ENCODE assay signal across 8 cellular contexts in genomic region chr1:53681647-53682368, GRCh38. TPM values are rescaled to one million over a fixed set of nuclear protein-coding genes. Genes with fewer than 3 reads are reported as not detected.
DNase-seq lines count a peak whose midpoint lies in the region; ATAC-seq and TF ChIP-seq lines count a peak whose summit lies in the region.

No MANE protein-coding gene starts in this region.

- H3K9me2 ChIP-seq in SK-N-SH: no peaks in the 10 kb centered on the region

- TF ChIP-seq CTCF in IMR-90 (conservative IDR thresholded peaks at IDR 0.05; ENCODE audit: low read depth, low read length) (peak; percentile 27; the same call in 1 of the 2 replicates), SK-N-SH (IDR thresholded peaks at IDR 0.05) (peak; percentile 56), body of pancreas (IDR thresholded peaks at IDR 0.05) (peak; percentile 17 to 56 (median 43))

- TF ChIP-seq RAD21 in IMR-90 (IDR thresholded peaks at IDR 0.05; ENCODE audit: low read length): peak; percentile 51
- peak; percentile 81 for TF ChIP-seq RAD21 in SK-N-SH (IDR thresholded peaks at IDR 0.05; ENCODE audit: low read length)

- BruUV-seq in IMR-90 (replicated peaks; lab: Mats Ljungman, UMichigan): no TSS peak

- H3K14ac ChIP-seq in IMR-90 (replicated peaks; ENCODE audit: low read depth, low read length): no peak overlapping the region

- H3K27me3 ChIP-seq in IMR-90 (ENCODE audit: control insufficient read depth, insufficient read depth, low read length): no peaks in the 10 kb centered on the region
- H3K27me3 ChIP-seq in SK-N-SH (ENCODE audit: insufficient read depth): no peaks in the 10 kb centered on the region
- H3K27me3 ChIP-seq in body of pancreas: peaks cover 0 to 9% of the 10 kb centered on the region in 2 donors

- no peak overlapping the region for H2AK5ac ChIP-seq in IMR-90 (ENCODE audit: low read depth, low read length)

- H3K4me3 ChIP-seq in IMR-90 (ENCODE audit: insufficient read depth, low read depth, low read length): no peak overlapping the region
- H3K4me3 ChIP-seq in SK-N-SH (ENCODE audit: low read depth in 2 of 2, low read length in 1 of 2): no peak overlapping the region
- no peak overlapping the region for H3K4me3 ChIP-seq in body of pancreas

- H3K9me3 ChIP-seq in IMR-90 (ENCODE audit: control insufficient read depth, insufficient read depth, low read length) (no peaks in the 10 kb centered on the region), SK-N-SH (no peaks in the 10 kb centered on the region), body of pancreas (no peaks in the 10 kb centered on the region)

- peaks cover 0 to 29% of the 10 kb centered on the region in 2 experiments; a peak in 3 of 4 replicates for H3K79me1 ChIP-seq in IMR-90 (ENCODE audit: low read depth in 1 of 2, low read length in 2 of 2)

- no peak overlapping the region for H3K23ac ChIP-seq in IMR-90 (ENCODE audit: low read depth, low read length)

- H2AK9ac ChIP-seq in IMR-90 (replicated peaks; ENCODE audit: low read depth, low read length, poor library complexity): no peak overlapping the region

- H2BK120ac ChIP-seq in IMR-90 (ENCODE audit: low read depth, low read length): no peak overlapping the region

- no peak for TF ChIP-seq EP300 in SK-N-SH (IDR thresholded peaks at IDR 0.05; ENCODE audit: borderline replicate concordance in 1 of 2, low read depth in 1 of 2, low read length in 1 of 2)

- no peak overlapping the region for H3K18ac ChIP-seq in IMR-90 (ENCODE audit: low read depth, low read length)

- CTCF ChIA-PET in IMR-90 (lab: Yijun Ruan, JAX) (no interaction called here), SK-N-SH (lab: Yijun Ruan, JAX) (interaction anchor here (0.6 to 7.4 kb wide), 29 partner anchors 10 to 230 kb away, joined by 3 to 131 read pairs (median 4); no protein-coding TSS in a partner anchor)

- no peak overlapping the region for H4K5ac ChIP-seq in IMR-90 (ENCODE audit: low read depth, low read length)

- no peak overlapping the region for H3K4ac ChIP-seq in IMR-90 (ENCODE audit: low read depth, low read length)

- no CpG with 5 or more reads among the region's 13 CpGs for WGBS in IMR-90 (ENCODE audit: extremely low coverage in 2 of 2, insufficient read length in 1 of 2), 2 experiments
- whole genome bisulfite sequencing in SK-N-SH (ENCODE audit: low lambda C conversion rate): 41% methylated on average over 13 of the region's 13 CpGs
- WGBS in body of pancreas, 2 donors: 15 to 17% methylated on average over 12 to 13 of the region's 13 CpGs

- TF ChIP-seq POLR2A in IMR-90 (IDR thresholded peaks at IDR 0.05; ENCODE audit: low read depth, low read length): no peak
- TF ChIP-seq POLR2A in body of pancreas (IDR thresholded peaks at IDR 0.05): no peak

- intact Hi-C loops in IMR-90 (cut with micrococcal nuclease): no loop called here
- intact Hi-C loops in body of pancreas (cut with DNase I): no loop called here
- intact Hi-C loops in left colon (cut with DNase I, micrococcal nuclease): no loop called here

- H3K56ac ChIP-seq in IMR-90 (ENCODE audit: extremely low read depth, insufficient read depth, low read length): no peak overlapping the region

- H2AFZ ChIP-seq in IMR-90 (replicated peaks; ENCODE audit: low read length, poor library complexity) (no peak overlapping the region), SK-N-SH (ENCODE audit: low read depth) (no peak overlapping the region)

- H2BK5ac ChIP-seq in IMR-90 (ENCODE audit: low read depth, low read length, poor library complexity, severe bottlenecking): no peak overlapping the region

- peaks cover 17% of the 10 kb centered on the region for H3K9me1 ChIP-seq in IMR-90 (ENCODE audit: insufficient read depth, low read length)

- no peak overlapping the region for H3K9ac ChIP-seq in IMR-90 (ENCODE audit: low read depth, low read length)
- no peak overlapping the region for H3K9ac ChIP-seq in SK-N-SH

- H2BK20ac ChIP-seq in IMR-90 (ENCODE audit: low read depth, low read length): no peak overlapping the region

- H3K4me1 ChIP-seq in IMR-90 (ENCODE audit: control insufficient read depth, insufficient read depth, low read length) (peaks cover 32% of the 10 kb centered on the region), SK-N-SH (ENCODE audit: control insufficient read depth in 1 of 2, insufficient read depth in 2 of 2, low read depth in 1 of 2, low read length in 1 of 2) (peaks cover 15 to 87% of the 10 kb centered on the region in 2 experiments; a peak in 2 of 4 replicates), body of pancreas (peaks cover 11% of the 10 kb centered on the region)

- H2BK15ac ChIP-seq in IMR-90 (ENCODE audit: low read depth, low read length): no peak overlapping the region

- H3F3A ChIP-seq in SK-N-SH (replicated peaks; ENCODE audit: insufficient read depth): peaks cover 4% of the 10 kb centered on the region

- H3K79me2 ChIP-seq in SK-N-SH (ENCODE audit: insufficient read depth): no peaks in the 10 kb centered on the region

- H3K27ac ChIP-seq in IMR-90 (ENCODE audit: insufficient read depth, low read length) (no peak overlapping the region), SK-N-SH (ENCODE audit: low read depth in 2 of 2, low read length in 1 of 2) (peak overlapping the region in 1 of 2 experiments; percentile 88; a peak in 2 of 4 replicates), body of pancreas (no peak overlapping the region)

- DNase-seq in Caki2 (ENCODE audit: low read depth) (peak; percentile 19), IMR-90 (peak; percentile 24), SK-N-SH (peak; percentile 79), body of pancreas (peak; percentile 26 to 51 (median 44)), left colon (peak; percentile 57 to 79)
- DNase-seq in stimulated activated CD8-positive, alpha-beta memory T cell treated with anti-CD3 and anti-CD28 coated beads, Interleukin-4, amount 100 ng/mL, for 24 hours (ENCODE audit: low read depth): peak; percentile 5

- H4K20me1 ChIP-seq in IMR-90 (ENCODE audit: insufficient read depth, low read length): peaks cover 42% of the 10 kb centered on the region
- no peaks in the 10 kb centered on the region for H4K20me1 ChIP-seq in SK-N-SH (ENCODE audit: insufficient read depth)

- POLR2A ChIA-PET in IMR-90 (lab: Charles Lee; ENCODE audit: unreplicated experiment): interaction anchor here (0.6 kb wide), 1 partner anchor 82 kb away, joined by 3 read pairs; no protein-coding TSS in a partner anchor
- POLR2A ChIA-PET in SK-N-SH (lab: Yijun Ruan, JAX): interaction anchor here (1.2 kb wide), 1 partner anchor 11 kb away, joined by 5 read pairs; no protein-coding TSS in a partner anchor

- ATAC-seq in IMR-90 (ENCODE audit: low read depth) (no peak), body of pancreas (peak; percentile 50), left colon (peak; percentile 92), HG02798 (IDR thresholded peaks at IDR 0.05; ENCODE audit: poor library complexity, unreplicated experiment) (no peak), HG03521 (IDR thresholded peaks at IDR 0.05; ENCODE audit: unreplicated experiment) (no peak)

- H3K4me2 ChIP-seq in IMR-90 (ENCODE audit: low read depth, low read length) (no peak overlapping the region), SK-N-SH (no peak overlapping the region)

- H4K8ac ChIP-seq in IMR-90 (ENCODE audit: low read depth in 2 of 2, low read length in 2 of 2): no peak overlapping the region

- no peak overlapping the region for H4K91ac ChIP-seq in IMR-90 (ENCODE audit: insufficient read depth, low read depth, low read length)

- in situ Hi-C loops in Caki2 (cut with HindIII; ENCODE audit: low pct_unique_long_range_greater_than_20kb, low sequenced_read_pairs): no loop called here
- in situ Hi-C loops in IMR-90 (cut with MboI; ENCODE audit: low sequenced_read_pairs): no loop called here

- dilution Hi-C loops in IMR-90 (cut with HindIII; ENCODE audit: low sequenced_read_pairs, unreplicated experiment): no loop called here

- H3K36me3 ChIP-seq in IMR-90 (ENCODE audit: control insufficient read depth, insufficient read depth, low read length): 0 out of 2 replicates have a peak, but pooled peaks cover 1% of the 10 kb centered on the region
- H3K36me3 ChIP-seq in SK-N-SH (replicated peaks in 1 of 2; ENCODE audit: control insufficient read depth in 1 of 2, insufficient read depth in 2 of 2, low read length in 1 of 2): no peaks in the 10 kb centered on the region
- H3K36me3 ChIP-seq in body of pancreas (replicated peaks in 1 of 2; ENCODE audit: insufficient read depth in 1 of 2, low read depth in 2 of 2): no peaks in the 10 kb centered on the region

TF ChIP-seq in IMR-90, 13 proteins besides CTCF, POLR2A, EP300 and RAD21 (continues in another document):
- TF ChIP-seq ELK1 (IDR thresholded peaks at IDR 0.05; ENCODE audit: borderline replicate concordance, low read depth, low read length) (no peak), NFE2L2 (IDR thresholded peaks at IDR 0.05; ENCODE audit: low read depth, low read length) (no peak)

TF ChIP-seq in SK-N-SH, 30 proteins besides CTCF, POLR2A, EP300 and RAD21:
- TF ChIP-seq CHD2 (IDR thresholded peaks at IDR 0.05; ENCODE audit: low read length, partially characterized antibody): no peak
- no peak for TF ChIP-seq RFX5 (IDR thresholded peaks at IDR 0.05; ENCODE audit: low read length)
- TF ChIP-seq RXRA (IDR thresholded peaks at IDR 0.05; ENCODE audit: borderline replicate concordance, low read depth): no peak
- TF ChIP-seq USF1 (IDR thresholded peaks at IDR 0.05; ENCODE audit: borderline replicate concordance, low read depth): no peak
- TF ChIP-seq MAX (IDR thresholded peaks at IDR 0.05; ENCODE audit: low read depth): no peak
- no peak for TF ChIP-seq RCOR1 (IDR thresholded peaks at IDR 0.05; ENCODE audit: low read length)
- peak; percentile 86 for TF ChIP-seq SMC3 (IDR thresholded peaks at IDR 0.05; ENCODE audit: low read depth, low read length)
- no peak for TF ChIP-seq EZH2phosphoT487 (IDR thresholded peaks at IDR 0.05; ENCODE audit: borderline replicate concordance, low read depth)

RNA-seq across cellular contexts. Expression of gene GLIS1, which starts 57.2 kb away (rescaled TPM):
- total RNA-seq in Caki2 (2014; rRNA removed; shearing (Covaris generic); ENCODE audit: low replicate concordance): 0.03 and 0.26 TPM in 2 replicates
- 0.18 and 0.28 TPM in 2 replicates for total RNA-seq in IMR-90 (2012; rRNA removed)
- polyA plus RNA-seq in IMR-90 (2012; rRNA removed): 2.3 and 3.5 TPM in 2 replicates
- polyA plus RNA-seq in IMR-90 (2012; cell fraction: cytosol; rRNA removed): 1.5 and 3.3 TPM in 2 replicates
- polyA plus RNA-seq in IMR-90 (2012; cell fraction: nucleus; rRNA removed; ENCODE audit: low replicate concordance): 6.1 and 16.8 TPM in 2 replicates
- 0.05 and 0.13 TPM in 2 replicates for polyA plus RNA-seq in SK-N-SH (2012; rRNA removed)
- 0.06 and 0.09 TPM in 2 replicates for polyA plus RNA-seq in SK-N-SH (2012; cell fraction: cytosol; rRNA removed)
- 0.15 and 0.25 TPM in 2 replicates for polyA plus RNA-seq in SK-N-SH (2012; cell fraction: nucleus; rRNA removed)
- under 1 TPM in 1 of 2 donors, not detected in 1; 0.33 TPM for total RNA-seq in body of pancreas
- under 1 TPM; 0.25 to 0.34 TPM for total RNA-seq in left colon

Comparison
In these comparisons a context has a peak if more than half of its experiments do, and no peak if none do; other contexts are left out.
1. DNase-seq: peak in every context shown above with its lines; median percentile 79 in SK-N-SH; 68 in left colon; 44 in body of pancreas; 24 in IMR-90; 19 in Caki2; 5 in stimulated activated CD8-positive, alpha-beta memory T cell treated with anti-CD3 and anti-CD28 coated beads, Interleukin-4, amount 100 ng/mL, for 24 hours.
2. ATAC-seq: peak in body of pancreas (single experiment) and left colon (single experiment); none in IMR-90 (single experiment), HG02798 (single experiment) and HG03521 (single experiment).
3. Peak in every context shown above with its lines, with median percentiles within 50 percentile points of each other: CTCF ChIP-seq.